12 cellular contexts compared by ENCODE assay signal in genomic region chr7:25122373-25122772, GRCh38. TPM values are rescaled to one million over a fixed set of nuclear protein-coding genes. Genes with fewer than 3 reads are reported as not detected.
DNase-seq lines count a peak whose midpoint lies in the region; ATAC-seq and TF ChIP-seq lines count a peak whose summit lies in the region.
"Had no signal": no experiment of that assay in that cellular context is flagged by ENCODE, and none has a peak within 500 bp of the region (broad histone marks: within the 10 kb centered on the region; RNA-seq: fewer than 3 reads in every experiment).

No MANE protein-coding gene starts in this region.

- peak overlapping the region; percentile 32 for H3K27ac Mint-ChIP-seq in activated naive CD8-positive, alpha-beta T cell treated with anti-CD3 and anti-CD28 coated beads for 36 hours

- H3K4me3 ChIP-seq in BJ (ENCODE audit: low read depth, low read length) (no peak overlapping the region), gastroesophageal sphincter (no peak overlapping the region)

- H3K9me3 ChIP-seq in gastroesophageal sphincter: no peaks in the 10 kb centered on the region

- TF ChIP-seq POLR2A in gastroesophageal sphincter (IDR thresholded peaks at IDR 0.05): no peak

- H3K9me3 Mint-ChIP-seq in activated naive CD8-positive, alpha-beta T cell treated with anti-CD3 and anti-CD28 coated beads for 36 hours: no peaks in the 10 kb centered on the region

- no peak for ATAC-seq in gastroesophageal sphincter
- ATAC-seq in GM19023 (IDR thresholded peaks at IDR 0.05; ENCODE audit: unreplicated experiment): no peak
- ATAC-seq in HG03439 (IDR thresholded peaks at IDR 0.05; ENCODE audit: unreplicated experiment): no peak

- H3K4me1 Mint-ChIP-seq in activated naive CD8-positive, alpha-beta T cell treated with anti-CD3 and anti-CD28 coated beads for 36 hours: peaks cover 55% of the 10 kb centered on the region

- TF ChIP-seq CTCF in BJ (IDR thresholded peaks at IDR 0.05; ENCODE audit: insufficient read depth, low read depth, low read length) (no peak), gastroesophageal sphincter (IDR thresholded peaks at IDR 0.05) (no peak)

- peaks cover 0 to 28% (median 4%) of the 10 kb centered on the region in 3 donors for H3K4me1 ChIP-seq in gastroesophageal sphincter

- H3K36me3 ChIP-seq in BJ (ENCODE audit: control insufficient read depth, insufficient read depth, low read length) (no peaks in the 10 kb centered on the region; the same call in 1 of the 2 replicates), gastroesophageal sphincter (peaks cover 0 to 42% of the 10 kb centered on the region in 2 donors)

- peaks cover 60% of the 10 kb centered on the region for H3K36me3 Mint-ChIP-seq in activated naive CD8-positive, alpha-beta T cell treated with anti-CD3 and anti-CD28 coated beads for 36 hours

- H3K27ac ChIP-seq in gastroesophageal sphincter: no peak overlapping the region
- H3K27ac ChIP-seq: KMS-11 had no signal

- H3K27me3 ChIP-seq in BJ (ENCODE audit: control insufficient read depth, insufficient read depth, low read length): no peaks in the 10 kb centered on the region
- no peaks in the 10 kb centered on the region for H3K27me3 ChIP-seq in gastroesophageal sphincter

- CTCF ChIA-PET in BJ (lab: Yijun Ruan, JAX): interaction anchor here (5.0 kb wide), 1 partner anchor 24 kb away, joined by 23 read pairs; no protein-coding TSS in a partner anchor

- POLR2A ChIA-PET in BJ (lab: Charles Lee): no interaction called here

- peaks cover 5% of the 10 kb centered on the region for H3K27me3 Mint-ChIP-seq in activated naive CD8-positive, alpha-beta T cell treated with anti-CD3 and anti-CD28 coated beads for 36 hours

- no peak for TF ChIP-seq EP300 in gastroesophageal sphincter (IDR thresholded peaks at IDR 0.05)

- DNase-seq in BJ (ENCODE audit: low read depth) (peak; percentile 45), HCEC 1CT (peak; percentile 49), iris pigment epithelial cell (ENCODE audit: low read depth) (peak; percentile 56), NCI-H82 (lab: John Stamatoyannopoulos, UW) (no peak)
- DNase-seq in activated naive CD8-positive, alpha-beta T cell treated with anti-CD3 and anti-CD28 coated beads for 36 hours: no peak
- DNase-seq: cerebellar nuclear complex, erythroblast, retina had no signal

- peak overlapping the region; percentile 26 for H3K4me3 Mint-ChIP-seq in activated naive CD8-positive, alpha-beta T cell treated with anti-CD3 and anti-CD28 coated beads for 36 hours

RNA-seq across cellular contexts. Expression of gene CYCS, which starts 2.7 kb away (rescaled TPM):
- polyA plus RNA-seq in BJ (2011; rRNA removed): 19.4 and 55.1 TPM in 2 replicates
- polyA minus RNA-seq in BJ (2011; rRNA and poly(A)+ RNA removed): 6.3 and 9.7 TPM in 2 replicates
- total RNA-seq in activated naive CD8-positive, alpha-beta T cell treated with anti-CD3 and anti-CD28 coated beads for 36 hours: 100 to 1,000 TPM; 393 to 409 TPM
- total RNA-seq in gastroesophageal sphincter: 10 to 100 TPM; 44.2 to 61.2 (median 48.5) TPM

Comparison
In these comparisons a context has a peak if more than half of its experiments do, and no peak if none do; other contexts are left out.
1. DNase-seq: peak in BJ (single experiment), HCEC 1CT (single experiment) and iris pigment epithelial cell (single experiment); none in activated naive CD8-positive, alpha-beta T cell treated with anti-CD3 and anti-CD28 coated beads for 36 hours (single experiment) and NCI-H82 (single experiment).
2. RNA of gene CYCS, which starts 2.7 kb away (total RNA-seq): 393 to 409 TPM in activated naive CD8-positive, alpha-beta T cell treated with anti-CD3 and anti-CD28 coated beads for 36 hours; 44.2 to 61.2 TPM in gastroesophageal sphincter; every median in the first group is over 4 times any median in the second.